In genomic region chr6:10410214-10410873, GRCh38 we compare ENCODE assay signal across 11 cellular contexts. TPM values are rescaled to one million over a fixed set of nuclear protein-coding genes. Genes with fewer than 3 reads are reported as not detected.
DNase-seq lines count a peak whose midpoint lies in the region; ATAC-seq, FAIRE-seq and TF ChIP-seq lines count a peak whose summit lies in the region.
"Had no signal": no experiment of that assay in that cellular context is flagged by ENCODE, and none has a peak within 500 bp of the region (broad histone marks: within the 10 kb centered on the region; RNA-seq: fewer than 3 reads in every experiment).

No MANE protein-coding gene starts in this region.

- H3K4me1 ChIP-seq in astrocyte (ENCODE audit: insufficient read depth, low read length): peaks cover 10% of the 10 kb centered on the region

- no peaks in the 10 kb centered on the region for H3K9me3 ChIP-seq in astrocyte (ENCODE audit: insufficient read depth, low read depth, low read length)
- H3K9me3 ChIP-seq: gastrocnemius medialis had no signal

- no peak for ATAC-seq in GM19023 (IDR thresholded peaks at IDR 0.05; ENCODE audit: unreplicated experiment)
- ATAC-seq: gastrocnemius medialis had no signal

- H3K36me3 Mint-ChIP-seq in astrocyte (ENCODE audit: low read depth, unreplicated experiment) (no peaks in the 10 kb centered on the region), mesothelial cell of epicardium (peaks cover 14% of the 10 kb centered on the region)

- H3K4me1 Mint-ChIP-seq in astrocyte (ENCODE audit: low read depth, unreplicated experiment) (peaks cover 6% of the 10 kb centered on the region), mesothelial cell of epicardium (peaks cover 80% of the 10 kb centered on the region)

- H3K4me3 ChIP-seq in BJ (ENCODE audit: low read depth, low read length) (peak overlapping the region; percentile 91), astrocyte (ENCODE audit: insufficient read depth, low read depth, low read length) (no peak overlapping the region)

- POLR2A ChIA-PET in BJ (lab: Charles Lee): no interaction called here
- POLR2A ChIA-PET in HEK293T (lab: Yijun Ruan, JAX): interaction anchor here (2.4 to 8.7 kb wide), 2 partner anchors 9 to 16 kb away, joined by 11 to 143 read pairs; no protein-coding TSS in a partner anchor

- no peaks in the 10 kb centered on the region for H3K27me3 ChIP-seq in BJ (ENCODE audit: control insufficient read depth, insufficient read depth, low read length)
- peaks cover 94% of the 10 kb centered on the region for H3K27me3 ChIP-seq in astrocyte (ENCODE audit: insufficient read depth, low read length)

- H4K20me1 ChIP-seq in astrocyte (ENCODE audit: insufficient read depth, low read length): peaks cover 11% of the 10 kb centered on the region

- DNase-seq in BJ (ENCODE audit: low read depth) (no peak), HTR-8/SVneo (ENCODE audit: insufficient read length, low spot score) (no peak), astrocyte (ENCODE audit: low read depth) (no peak), mesothelial cell of epicardium (ENCODE audit: low spot score in 2 of 2, unreplicated experiment in 2 of 2) (no peak), NCI-H1436 treated with DMSO at 0.1 percent for 48 hours (lab: John Stamatoyannopoulos, UW) (no peak), HEK293T (ENCODE audit: extremely low spot score) (no peak)
- DNase-seq in activated CD4-positive, CD25-positive, alpha-beta regulatory T cell (lab: John Stamatoyannopoulos, UW): no peak
- DNase-seq: gastrocnemius medialis, GDM1 had no signal

- H2AFZ ChIP-seq in astrocyte (ENCODE audit: low read depth, low read length): no peak overlapping the region

- H3K27ac Mint-ChIP-seq in astrocyte (ENCODE audit: unreplicated experiment) (peak overlapping the region; percentile 75), mesothelial cell of epicardium (peak overlapping the region; percentile 100)

- FAIRE-seq in HTR-8/SVneo (lab: Jason Lieb, UNC) (peak; percentile 33), astrocyte (lab: Jason Lieb, UNC) (no peak)
- FAIRE-seq: GM19239 had no signal

- H3K27me3 Mint-ChIP-seq in astrocyte (ENCODE audit: low read depth, unreplicated experiment) (peaks cover 89% of the 10 kb centered on the region), mesothelial cell of epicardium (ENCODE audit: low read depth) (peaks cover 80% of the 10 kb centered on the region)

- TF ChIP-seq CTCF in BJ (IDR thresholded peaks at IDR 0.05; ENCODE audit: insufficient read depth, low read depth, low read length): no peak
- no peak for TF ChIP-seq CTCF in astrocyte (IDR thresholded peaks at IDR 0.05; ENCODE audit: insufficient read depth, low read depth, low read length)
- TF ChIP-seq CTCF in mesothelial cell of epicardium (IDR thresholded peaks at IDR 0.05; ENCODE audit: unreplicated experiment): no peak

- H3K4me3 Mint-ChIP-seq in astrocyte (ENCODE audit: unreplicated experiment): peak overlapping the region; percentile 70
- H3K4me3 Mint-ChIP-seq in mesothelial cell of epicardium: peak overlapping the region; percentile 98

- H3K9ac ChIP-seq in astrocyte (ENCODE audit: low read length): no peak overlapping the region

- H3K9me3 Mint-ChIP-seq in astrocyte (ENCODE audit: unreplicated experiment) (peaks cover 27% of the 10 kb centered on the region), mesothelial cell of epicardium (no peaks in the 10 kb centered on the region)

- CTCF ChIA-PET in BJ (lab: Yijun Ruan, JAX) (interaction anchor here (0.6 to 1.2 kb wide), 3 partner anchors 142 to 877 kb away, joined by 3 read pairs; no protein-coding TSS in a partner anchor), HEK293T (lab: Yijun Ruan, JAX) (no interaction called here)

- H3K4me2 ChIP-seq in astrocyte (ENCODE audit: low read length): no peak overlapping the region

- H3K27ac ChIP-seq in astrocyte (ENCODE audit: low read depth, low read length): no peak overlapping the region
- H3K27ac ChIP-seq: gastrocnemius medialis had no signal

- H3K36me3 ChIP-seq in BJ (ENCODE audit: control insufficient read depth, insufficient read depth, low read length) (peaks cover 5% of the 10 kb centered on the region), astrocyte (ENCODE audit: insufficient read depth, low read length) (no peaks in the 10 kb centered on the region)
- H3K36me3 ChIP-seq: gastrocnemius medialis had no signal

- H3K79me2 ChIP-seq in astrocyte (ENCODE audit: insufficient read depth, low read length): no peaks in the 10 kb centered on the region

TF ChIP-seq in HEK293T, 16 proteins besides CTCF, POLR2A, EP300 and RAD21:
- TF ChIP-seq L3MBTL2 (conservative IDR thresholded peaks at IDR 0.05) (no peak), FOXM1 (IDR thresholded peaks at IDR 0.05; ENCODE audit: borderline replicate concordance) (no peak), SP1 (IDR thresholded peaks at IDR 0.05) (no peak), FOXA1 (IDR thresholded peaks at IDR 0.05) (no peak), CTBP1 (IDR thresholded peaks at IDR 0.05; ENCODE audit: borderline replicate concordance) (no peak), BHLHE40 (IDR thresholded peaks at IDR 0.05; ENCODE audit: borderline replicate concordance) (no peak), HDGF (IDR thresholded peaks at IDR 0.05; ENCODE audit: borderline replicate concordance) (no peak), ELF4 (IDR thresholded peaks at IDR 0.05) (no peak), ZNF384 (IDR thresholded peaks at IDR 0.05) (no peak), NFRKB (IDR thresholded peaks at IDR 0.05) (no peak), SUZ12 (IDR thresholded peaks at IDR 0.05) (no peak)
- TF ChIP-seq, protein P1, sequence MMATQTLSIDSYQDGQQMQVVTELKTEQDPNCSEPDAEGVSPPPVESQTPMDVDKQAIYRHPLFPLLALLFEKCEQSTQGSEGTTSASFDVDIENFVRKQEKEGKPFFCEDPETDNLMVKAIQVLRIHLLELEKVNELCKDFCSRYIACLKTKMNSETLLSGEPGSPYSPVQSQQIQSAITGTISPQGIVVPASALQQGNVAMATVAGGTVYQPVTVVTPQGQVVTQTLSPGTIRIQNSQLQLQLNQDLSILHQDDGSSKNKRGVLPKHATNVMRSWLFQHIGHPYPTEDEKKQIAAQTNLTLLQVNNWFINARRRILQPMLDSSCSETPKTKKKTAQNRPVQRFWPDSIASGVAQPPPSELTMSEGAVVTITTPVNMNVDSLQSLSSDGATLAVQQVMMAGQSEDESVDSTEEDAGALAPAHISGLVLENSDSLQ (IDR thresholded peaks at IDR 0.05): no peak

RNA-seq across cellular contexts. Expression of gene TFAP2A, which starts 4.5 kb away (rescaled TPM):
- 12.6 and 14.0 TPM in 2 replicates for polyA plus RNA-seq in BJ (2011; rRNA removed)
- 8.0 and 11.0 TPM in 2 replicates for polyA minus RNA-seq in BJ (2011; rRNA and poly(A)+ RNA removed)
- total RNA-seq in astrocyte (2.1 and 6.6 TPM in 2 replicates), mesothelial cell of epicardium (62.4 to 63.5 TPM (median 63.4 TPM) in 3 replicates)
- total RNA-seq: gastrocnemius medialis had no signal
